1 cellular context compared by ENCODE assay signal in the genomic region with DNA sequence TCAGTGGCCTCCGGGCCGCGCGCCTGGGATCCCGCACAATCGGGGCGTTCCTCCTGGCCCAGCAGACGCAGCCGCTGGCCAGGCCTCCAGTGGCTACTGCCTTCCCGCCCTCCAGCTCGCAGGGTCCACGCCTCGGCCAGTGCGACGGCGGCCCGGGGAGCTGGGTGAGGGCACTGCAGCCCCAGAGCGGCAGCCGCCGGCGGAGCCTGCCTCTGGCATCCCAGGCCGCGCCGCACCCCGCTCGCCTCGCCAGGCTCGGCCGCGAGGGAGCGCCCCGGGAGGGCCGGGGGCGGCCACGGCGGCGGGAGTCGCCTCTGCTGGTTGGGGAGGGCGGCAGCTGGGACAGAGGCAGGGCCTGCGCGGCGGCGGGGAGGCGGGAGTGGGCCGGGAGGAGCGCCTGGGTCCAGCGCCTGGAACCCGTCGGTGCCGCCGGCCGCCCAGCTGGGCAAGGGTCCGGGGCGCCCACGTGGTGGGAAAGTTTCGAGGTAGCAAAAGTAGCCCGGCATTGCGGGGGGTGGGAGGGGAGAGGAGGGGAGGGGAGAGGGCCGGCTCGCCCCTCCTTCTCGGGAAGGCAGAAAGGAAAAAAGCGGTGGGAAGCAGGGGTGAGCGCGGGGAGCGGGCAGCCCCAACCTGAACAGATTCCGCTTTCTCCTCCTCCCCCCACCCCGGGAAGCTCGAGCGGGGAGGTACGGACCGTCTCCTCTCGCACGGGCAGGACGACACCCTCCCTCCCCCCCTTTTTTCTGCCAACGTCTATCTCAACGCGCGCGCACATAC.
TF ChIP-seq lines count a peak whose summit lies in the region.

No MANE protein-coding gene starts in this region.

TF ChIP-seq in IMR-90, 13 proteins besides CTCF, POLR2A, EP300 and RAD21:
- TF ChIP-seq CEBPB (IDR thresholded peaks at IDR 0.05; ENCODE audit: low read depth, low read length) (no peak), MAZ (IDR thresholded peaks at IDR 0.05; ENCODE audit: borderline replicate concordance, low read depth, low read length) (peak; percentile 10; the same call in 1 of the 2 replicates), SMC3 (IDR thresholded peaks at IDR 0.05; ENCODE audit: low read depth, low read length) (peak; percentile 13; the same call in 1 of the 2 replicates), BHLHE40 (IDR thresholded peaks at IDR 0.05; ENCODE audit: low read depth, low read length) (no peak)
